ENCODE assay signal across 17 cellular contexts in the genomic region with DNA sequence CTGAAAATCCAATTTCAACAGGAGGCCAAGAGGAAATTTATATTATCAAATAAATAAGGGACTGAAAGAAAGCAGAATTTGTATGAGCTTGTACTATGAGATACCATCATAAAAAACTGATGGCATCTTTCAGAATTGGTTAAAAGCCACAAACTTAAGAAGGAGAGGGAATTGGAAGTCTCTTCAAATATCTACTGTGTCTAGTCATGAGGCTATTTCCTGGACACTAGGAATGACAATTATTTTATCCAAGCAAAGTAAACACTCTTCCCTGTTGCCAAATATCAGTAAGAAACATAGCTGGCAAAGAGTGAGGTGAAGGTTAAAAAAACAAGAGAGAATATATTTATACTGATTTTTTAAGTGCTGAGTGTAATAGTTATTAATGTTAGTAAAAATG.
DNase-seq lines count a peak whose midpoint lies in the region; ATAC-seq, FAIRE-seq and TF ChIP-seq lines count a peak whose summit lies in the region.
"Had no signal": no experiment of that assay in that cellular context is flagged by ENCODE, and none has a peak within 500 bp of the region (broad histone marks: within the 10 kb centered on the region; RNA-seq: fewer than 3 reads in every experiment).

No MANE protein-coding gene starts in this region.

- H3K4me1 ChIP-seq in A549: peaks cover 26% of the 10 kb centered on the region
- H3K4me1 ChIP-seq: Caco-2 had no signal

- no peak overlapping the region for H3K27ac ChIP-seq in A549
- H3K27ac ChIP-seq: C4-2B, GM23248 had no signal

- no peak for TF ChIP-seq POLR2A in A549 (IDR thresholded peaks at IDR 0.05; ENCODE audit: low read length)

- peak overlapping the region; percentile 30; the same call in 2 of the 3 replicates for H3K4me2 ChIP-seq in A549

- no peaks in the 10 kb centered on the region for H3K9me3 ChIP-seq in A549
- H3K9me3 ChIP-seq: Caco-2, HAP-1 had no signal

- TF ChIP-seq EP300 in A549 (IDR thresholded peaks at IDR 0.05): no peak

- ATAC-seq in A549: no peak; a peak in 1 of 6 replicates
- ATAC-seq in SK-N-SH treated with all-trans-retinoic acid at 6 μM for 48 hours: no peak
- no peak for ATAC-seq in HG02885 (IDR thresholded peaks at IDR 0.05; ENCODE audit: poor library complexity, unreplicated experiment)
- ATAC-seq: GM12878 had no signal

- POLR2A ChIA-PET in A549 (lab: Yijun Ruan, JAX): no interaction called here

- no peak for TF ChIP-seq CTCF in A549 (IDR thresholded peaks at IDR 0.05)

- no peak for FAIRE-seq in A549 (lab: Jason Lieb, UNC)
- FAIRE-seq: D721Med, GM12878, GM19239 had no signal

- DNase-seq in A549 (ENCODE audit: low read depth in 1 of 2, low spot score in 1 of 2) (peak in 1 of 2 experiments; percentile 6), GM04503 (ENCODE audit: low read depth) (peak; percentile 3), iris pigment epithelial cell (ENCODE audit: low read depth) (peak; percentile 3), AG08395 (ENCODE audit: low spot score) (no peak)
- DNase-seq in stimulated activated CD8-positive, alpha-beta memory T cell treated with anti-CD3 and anti-CD28 coated beads, Interleukin-4, amount 100 ng/mL, for 48 hours: no peak
- DNase-seq: 8988T; Caco-2; CD4-positive, alpha-beta T cell; GF-D8; GM23248 had no signal

- H3K4me3 ChIP-seq in A549: no peak overlapping the region
- H3K4me3 ChIP-seq: GM12878, GM23248, HAP-1 had no signal

- no peak for TF ChIP-seq RAD21 in A549 (conservative IDR thresholded peaks at IDR 0.05 in 1 of 2, IDR thresholded peaks at IDR 0.05 in 1 of 2)

- CTCF ChIA-PET in A549 (lab: Yijun Ruan, JAX): interaction anchor here (0.6 to 1.8 kb wide), 2 partner anchors 15 to 1173 kb away, joined by 3 to 6 read pairs; no protein-coding TSS in a partner anchor

TF ChIP-seq in A549, 52 proteins besides CTCF, POLR2A, EP300 and RAD21:
- no peak for TF ChIP-seq HEYL (CRISPR knock-in tag; IDR thresholded peaks at IDR 0.05)
- TF ChIP-seq HOXB5 (CRISPR knock-in tag; IDR thresholded peaks at IDR 0.05): no peak
- no peak for TF ChIP-seq HDAC2 (IDR thresholded peaks at IDR 0.05)
- TF ChIP-seq, protein P1, sequence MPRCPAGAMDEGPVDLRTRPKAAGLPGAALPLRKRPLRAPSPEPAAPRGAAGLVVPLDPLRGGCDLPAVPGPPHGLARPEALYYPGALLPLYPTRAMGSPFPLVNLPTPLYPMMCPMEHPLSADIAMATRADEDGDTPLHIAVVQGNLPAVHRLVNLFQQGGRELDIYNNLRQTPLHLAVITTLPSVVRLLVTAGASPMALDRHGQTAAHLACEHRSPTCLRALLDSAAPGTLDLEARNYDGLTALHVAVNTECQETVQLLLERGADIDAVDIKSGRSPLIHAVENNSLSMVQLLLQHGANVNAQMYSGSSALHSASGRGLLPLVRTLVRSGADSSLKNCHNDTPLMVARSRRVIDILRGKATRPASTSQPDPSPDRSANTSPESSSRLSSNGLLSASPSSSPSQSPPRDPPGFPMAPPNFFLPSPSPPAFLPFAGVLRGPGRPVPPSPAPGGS (IDR thresholded peaks at IDR 0.05): no peak
- TF ChIP-seq, protein P2, sequence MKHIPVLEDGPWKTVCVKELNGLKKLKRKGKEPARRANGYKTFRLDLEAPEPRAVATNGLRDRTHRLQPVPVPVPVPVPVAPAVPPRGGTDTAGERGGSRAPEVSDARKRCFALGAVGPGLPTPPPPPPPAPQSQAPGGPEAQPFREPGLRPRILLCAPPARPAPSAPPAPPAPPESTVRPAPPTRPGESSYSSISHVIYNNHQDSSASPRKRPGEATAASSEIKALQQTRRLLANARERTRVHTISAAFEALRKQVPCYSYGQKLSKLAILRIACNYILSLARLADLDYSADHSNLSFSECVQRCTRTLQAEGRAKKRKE (CRISPR knock-in tag; IDR thresholded peaks at IDR 0.05; ENCODE audit: low read depth): no peak
- no peak for TF ChIP-seq PHF8 (IDR thresholded peaks at IDR 0.05; ENCODE audit: borderline replicate concordance, low read depth)
- 0 out of 4 replicates have a peak, but pooled peaks of 1 of the 2 experiments have one; percentile 18 for TF ChIP-seq CEBPB (IDR thresholded peaks at IDR 0.05)

TF ChIP-seq in SK-N-SH treated with all-trans-retinoic acid at 6 μM for 48 hours, 23 proteins besides CTCF, POLR2A, EP300 and RAD21:
- TF ChIP-seq, protein P3, sequence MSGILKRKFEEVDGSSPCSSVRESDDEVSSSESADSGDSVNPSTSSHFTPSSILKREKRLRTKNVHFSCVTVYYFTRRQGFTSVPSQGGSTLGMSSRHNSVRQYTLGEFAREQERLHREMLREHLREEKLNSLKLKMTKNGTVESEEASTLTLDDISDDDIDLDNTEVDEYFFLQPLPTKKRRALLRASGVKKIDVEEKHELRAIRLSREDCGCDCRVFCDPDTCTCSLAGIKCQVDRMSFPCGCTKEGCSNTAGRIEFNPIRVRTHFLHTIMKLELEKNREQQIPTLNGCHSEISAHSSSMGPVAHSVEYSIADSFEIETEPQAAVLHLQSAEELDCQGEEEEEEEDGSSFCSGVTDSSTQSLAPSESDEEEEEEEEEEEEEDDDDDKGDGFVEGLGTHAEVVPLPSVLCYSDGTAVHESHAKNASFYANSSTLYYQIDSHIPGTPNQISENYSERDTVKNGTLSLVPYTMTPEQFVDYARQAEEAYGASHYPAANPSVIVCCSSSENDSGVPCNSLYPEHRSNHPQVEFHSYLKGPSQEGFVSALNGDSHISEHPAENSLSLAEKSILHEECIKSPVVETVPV (CRISPR knock-in tag; IDR thresholded peaks at IDR 0.05): no peak
- TF ChIP-seq BACH2 (CRISPR knock-in tag; IDR thresholded peaks at IDR 0.05; ENCODE audit: borderline replicate concordance) (no peak), ZFP3 (CRISPR knock-in tag; IDR thresholded peaks at IDR 0.05) (no peak), ISL1 (CRISPR knock-in tag; IDR thresholded peaks at IDR 0.05) (peak; percentile 30; the same call in 1 of the 2 replicates), ARNTL (CRISPR knock-in tag; IDR thresholded peaks at IDR 0.05; ENCODE audit: borderline replicate concordance, low read depth) (no peak), ZFP30 (CRISPR knock-in tag; IDR thresholded peaks at IDR 0.05) (no peak)

Comparison
In these comparisons a context has a peak if more than half of its experiments do, and no peak if none do; other contexts are left out.
1. DNase-seq: peak in GM04503 (single experiment) and iris pigment epithelial cell (single experiment); none in stimulated activated CD8-positive, alpha-beta memory T cell treated with anti-CD3 and anti-CD28 coated beads, Interleukin-4, amount 100 ng/mL, for 48 hours (single experiment) and AG08395 (single experiment).